ENCODE assay signal across 1 cellular context in the genomic region with DNA sequence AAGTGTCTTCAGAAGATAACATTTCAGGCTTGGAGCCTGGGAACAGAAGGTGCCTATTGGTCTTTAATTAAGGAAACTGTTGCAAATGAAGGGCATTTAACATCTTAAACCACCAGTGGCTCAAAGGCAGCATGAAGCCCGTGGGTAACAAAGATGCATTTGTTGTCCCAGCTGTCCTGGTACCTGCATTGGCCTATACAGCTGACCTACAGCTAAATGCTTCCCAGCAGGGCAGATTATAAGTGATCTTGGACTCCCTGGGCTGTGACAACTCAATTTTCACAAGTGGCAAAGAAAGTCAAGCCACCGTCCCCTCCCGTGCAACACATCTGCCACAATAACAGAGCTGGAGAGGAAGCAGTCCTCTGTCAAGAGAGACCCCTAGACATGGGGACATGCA.
TF ChIP-seq lines count a peak whose summit lies in the region.

No MANE protein-coding gene starts in this region.

TF ChIP-seq in WTC11, 78 proteins besides CTCF, POLR2A, EP300 and RAD21 (continued from another document):
- TF ChIP-seq, protein P1, sequence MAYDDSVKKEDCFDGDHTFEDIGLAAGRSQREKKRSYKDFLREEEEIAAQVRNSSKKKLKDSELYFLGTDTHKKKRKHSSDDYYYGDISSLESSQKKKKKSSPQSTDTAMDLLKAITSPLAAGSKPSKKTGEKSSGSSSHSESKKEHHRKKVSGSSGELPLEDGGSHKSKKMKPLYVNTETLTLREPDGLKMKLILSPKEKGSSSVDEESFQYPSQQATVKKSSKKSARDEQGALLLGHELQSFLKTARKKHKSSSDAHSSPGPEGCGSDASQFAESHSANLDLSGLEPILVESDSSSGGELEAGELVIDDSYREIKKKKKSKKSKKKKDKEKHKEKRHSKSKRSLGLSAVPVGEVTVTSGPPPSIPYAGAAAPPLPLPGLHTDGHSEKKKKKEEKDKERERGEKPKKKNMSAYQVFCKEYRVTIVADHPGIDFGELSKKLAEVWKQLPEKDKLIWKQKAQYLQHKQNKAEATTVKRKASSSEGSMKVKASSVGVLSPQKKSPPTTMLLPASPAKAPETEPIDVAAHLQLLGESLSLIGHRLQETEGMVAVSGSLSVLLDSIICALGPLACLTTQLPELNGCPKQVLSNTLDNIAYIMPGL (CRISPR knock-in tag; IDR thresholded peaks at IDR 0.05), result no peak
- TF ChIP-seq ATF2 (CRISPR knock-in tag; IDR thresholded peaks at IDR 0.05; ENCODE audit: borderline replicate concordance, low read depth) (no peak), NR2C2 (CRISPR knock-in tag; IDR thresholded peaks at IDR 0.05) (no peak), ZNF121 (CRISPR knock-in tag; IDR thresholded peaks at IDR 0.05) (no peak), CREM (CRISPR knock-in tag; IDR thresholded peaks at IDR 0.05) (0 out of 2 replicates have a peak, but pooled peaks have one; percentile 44), TEAD1 (CRISPR knock-in tag; IDR thresholded peaks at IDR 0.05) (peak; percentile 70; the same call in 1 of the 2 replicates), ZNF396 (CRISPR knock-in tag; IDR thresholded peaks at IDR 0.05; ENCODE audit: borderline replicate concordance) (no peak), NFATC4 (CRISPR knock-in tag; IDR thresholded peaks at IDR 0.05) (no peak), SP1 (CRISPR knock-in tag; conservative IDR thresholded peaks at IDR 0.05) (no peak), ZNF232 (CRISPR knock-in tag; IDR thresholded peaks at IDR 0.05) (no peak), GABPB1 (CRISPR knock-in tag; IDR thresholded peaks at IDR 0.05) (no peak), ZNF416 (CRISPR knock-in tag; IDR thresholded peaks at IDR 0.05) (no peak), USF1 (CRISPR knock-in tag; IDR thresholded peaks at IDR 0.05) (no peak), NR1H2 (CRISPR knock-in tag; IDR thresholded peaks at IDR 0.05) (no peak)
- TF ChIP-seq, protein P2, sequence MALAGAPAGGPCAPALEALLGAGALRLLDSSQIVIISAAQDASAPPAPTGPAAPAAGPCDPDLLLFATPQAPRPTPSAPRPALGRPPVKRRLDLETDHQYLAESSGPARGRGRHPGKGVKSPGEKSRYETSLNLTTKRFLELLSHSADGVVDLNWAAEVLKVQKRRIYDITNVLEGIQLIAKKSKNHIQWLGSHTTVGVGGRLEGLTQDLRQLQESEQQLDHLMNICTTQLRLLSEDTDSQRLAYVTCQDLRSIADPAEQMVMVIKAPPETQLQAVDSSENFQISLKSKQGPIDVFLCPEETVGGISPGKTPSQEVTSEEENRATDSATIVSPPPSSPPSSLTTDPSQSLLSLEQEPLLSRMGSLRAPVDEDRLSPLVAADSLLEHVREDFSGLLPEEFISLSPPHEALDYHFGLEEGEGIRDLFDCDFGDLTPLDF (CRISPR knock-in tag; IDR thresholded peaks at IDR 0.05), result no peak
- TF ChIP-seq, protein P3, sequence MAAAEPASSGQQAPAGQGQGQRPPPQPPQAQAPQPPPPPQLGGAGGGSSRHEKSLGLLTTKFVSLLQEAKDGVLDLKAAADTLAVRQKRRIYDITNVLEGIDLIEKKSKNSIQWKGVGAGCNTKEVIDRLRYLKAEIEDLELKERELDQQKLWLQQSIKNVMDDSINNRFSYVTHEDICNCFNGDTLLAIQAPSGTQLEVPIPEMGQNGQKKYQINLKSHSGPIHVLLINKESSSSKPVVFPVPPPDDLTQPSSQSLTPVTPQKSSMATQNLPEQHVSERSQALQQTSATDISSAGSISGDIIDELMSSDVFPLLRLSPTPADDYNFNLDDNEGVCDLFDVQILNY (CRISPR knock-in tag; IDR thresholded peaks at IDR 0.05), result no peak
- TF ChIP-seq, protein P4, sequence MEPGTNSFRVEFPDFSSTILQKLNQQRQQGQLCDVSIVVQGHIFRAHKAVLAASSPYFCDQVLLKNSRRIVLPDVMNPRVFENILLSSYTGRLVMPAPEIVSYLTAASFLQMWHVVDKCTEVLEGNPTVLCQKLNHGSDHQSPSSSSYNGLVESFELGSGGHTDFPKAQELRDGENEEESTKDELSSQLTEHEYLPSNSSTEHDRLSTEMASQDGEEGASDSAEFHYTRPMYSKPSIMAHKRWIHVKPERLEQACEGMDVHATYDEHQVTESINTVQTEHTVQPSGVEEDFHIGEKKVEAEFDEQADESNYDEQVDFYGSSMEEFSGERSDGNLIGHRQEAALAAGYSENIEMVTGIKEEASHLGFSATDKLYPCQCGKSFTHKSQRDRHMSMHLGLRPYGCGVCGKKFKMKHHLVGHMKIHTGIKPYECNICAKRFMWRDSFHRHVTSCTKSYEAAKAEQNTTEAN (CRISPR knock-in tag; IDR thresholded peaks at IDR 0.05), result peak; percentile 63; the same call in 1 of the 2 replicates
